In genomic region chr3:132661120-132661519, GRCh38 we compare ENCODE assay signal across 8 cellular contexts. TPM values are rescaled to one million over a fixed set of nuclear protein-coding genes. Genes with fewer than 3 reads are reported as not detected.
DNase-seq lines count a peak whose midpoint lies in the region; ATAC-seq and TF ChIP-seq lines count a peak whose summit lies in the region.

No MANE protein-coding gene starts in this region.

- H3K9me3 ChIP-seq in right cardiac atrium (ENCODE audit: control insufficient read depth, low read length) = no peaks in the 10 kb centered on the region
- H3K9me3 ChIP-seq in smooth muscle cell (replicated peaks; ENCODE audit: low read depth) = no peaks in the 10 kb centered on the region

- H3K79me2 ChIP-seq in smooth muscle cell (ENCODE audit: low read depth) = peaks cover 69% of the 10 kb centered on the region

- H3K9ac ChIP-seq in smooth muscle cell (ENCODE audit: low read depth) = peak overlapping the region; percentile 93

- DNase-seq in DMS79 treated with DMSO at 0.1 percent for 48 hours (lab: John Stamatoyannopoulos, UW) (peak; percentile 14), DMS79 (lab: John Stamatoyannopoulos, UW) (no peak), SW480 (ENCODE audit: low spot score) (peak; percentile 8), right cardiac atrium (no peak), smooth muscle cell (lab: John Stamatoyannopoulos, UW; ENCODE audit: unreplicated experiment) (no peak), NCI-H2227 treated with DMSO at 0.1 percent for 48 hours (lab: John Stamatoyannopoulos, UW) (no peak), NCI-H187 (lab: John Stamatoyannopoulos, UW) (no peak), C1 segment of cervical spinal cord (lab: John Stamatoyannopoulos, UW) (no peak)

- no peak for ATAC-seq in right cardiac atrium

- H3K4me1 ChIP-seq in right cardiac atrium (ENCODE audit: control insufficient read depth, insufficient read depth, low read length) (no peaks in the 10 kb centered on the region), smooth muscle cell (ENCODE audit: low read depth) (peaks cover 23% of the 10 kb centered on the region)

- H3K27me3 ChIP-seq in right cardiac atrium (ENCODE audit: control insufficient read depth, insufficient read depth) (no peaks in the 10 kb centered on the region), smooth muscle cell (ENCODE audit: low read depth) (no peaks in the 10 kb centered on the region)

- H3F3A ChIP-seq in smooth muscle cell (ENCODE audit: low read depth) = peaks cover 3% of the 10 kb centered on the region

- peak overlapping the region; percentile 95 for H3K4me2 ChIP-seq in smooth muscle cell

- peak overlapping the region; percentile 76 for H3K4me3 ChIP-seq in right cardiac atrium (ENCODE audit: low read length)
- peak overlapping the region; percentile 93 for H3K4me3 ChIP-seq in smooth muscle cell

- intact Hi-C loops in right cardiac atrium (cut with DNase I) = no loop called here

- H2AFZ ChIP-seq in smooth muscle cell (ENCODE audit: low read depth) = peak overlapping the region; percentile 100

- no peaks in the 10 kb centered on the region for H3K36me3 ChIP-seq in smooth muscle cell (ENCODE audit: low read depth)

- WGBS in right cardiac atrium = 13% methylated on average over 6 of the region's 6 CpGs
- WGBS in smooth muscle cell (ENCODE audit: low lambda C conversion rate) = 17% methylated on average over 6 of the region's 6 CpGs

- no peak for TF ChIP-seq CTCF in smooth muscle cell (IDR thresholded peaks at IDR 0.05; ENCODE audit: borderline replicate concordance, insufficient read depth, poor library complexity, severe bottlenecking)

- no peak overlapping the region for H3K27ac ChIP-seq in right cardiac atrium (ENCODE audit: low read length)
- H3K27ac ChIP-seq in smooth muscle cell (ENCODE audit: low read depth) = peak overlapping the region; percentile 90

- peaks cover 43% of the 10 kb centered on the region for H4K20me1 ChIP-seq in smooth muscle cell (ENCODE audit: low read depth)

RNA-seq across cellular contexts. Expression of gene UBA5, which starts 1.0 kb away (rescaled TPM):
- total RNA-seq in right cardiac atrium (10 to 100 TPM; 31.6 to 42.2 (median 31.7) TPM), smooth muscle cell (36.0 and 46.7 TPM in 2 replicates)
- polyA plus RNA-seq in right cardiac atrium (25.6 TPM), smooth muscle cell (43.7 and 46.0 TPM in 2 replicates)

RNA-seq across cellular contexts. Expression of gene ACAD11, which starts 1.5 kb away (rescaled TPM):
- total RNA-seq in right cardiac atrium (10 to 100 TPM; 15.0 to 19.8 (median 18.1) TPM), smooth muscle cell (24.8 and 32.0 TPM in 2 replicates)
- polyA plus RNA-seq in right cardiac atrium (14.6 TPM), smooth muscle cell (22.2 and 28.3 TPM in 2 replicates)

Comparison
In these comparisons a context has a peak if more than half of its experiments do, and no peak if none do; other contexts are left out.
1. DNase-seq: peak in DMS79 treated with DMSO at 0.1 percent for 48 hours (single experiment) and SW480 (single experiment); none in DMS79 (single experiment), right cardiac atrium (0 of 3), smooth muscle cell (single experiment), NCI-H2227 treated with DMSO at 0.1 percent for 48 hours (single experiment), NCI-H187 (0 of 2) and C1 segment of cervical spinal cord (0 of 14).